Comparison of ENCODE assay signal across 1 cellular context in the genomic region with DNA sequence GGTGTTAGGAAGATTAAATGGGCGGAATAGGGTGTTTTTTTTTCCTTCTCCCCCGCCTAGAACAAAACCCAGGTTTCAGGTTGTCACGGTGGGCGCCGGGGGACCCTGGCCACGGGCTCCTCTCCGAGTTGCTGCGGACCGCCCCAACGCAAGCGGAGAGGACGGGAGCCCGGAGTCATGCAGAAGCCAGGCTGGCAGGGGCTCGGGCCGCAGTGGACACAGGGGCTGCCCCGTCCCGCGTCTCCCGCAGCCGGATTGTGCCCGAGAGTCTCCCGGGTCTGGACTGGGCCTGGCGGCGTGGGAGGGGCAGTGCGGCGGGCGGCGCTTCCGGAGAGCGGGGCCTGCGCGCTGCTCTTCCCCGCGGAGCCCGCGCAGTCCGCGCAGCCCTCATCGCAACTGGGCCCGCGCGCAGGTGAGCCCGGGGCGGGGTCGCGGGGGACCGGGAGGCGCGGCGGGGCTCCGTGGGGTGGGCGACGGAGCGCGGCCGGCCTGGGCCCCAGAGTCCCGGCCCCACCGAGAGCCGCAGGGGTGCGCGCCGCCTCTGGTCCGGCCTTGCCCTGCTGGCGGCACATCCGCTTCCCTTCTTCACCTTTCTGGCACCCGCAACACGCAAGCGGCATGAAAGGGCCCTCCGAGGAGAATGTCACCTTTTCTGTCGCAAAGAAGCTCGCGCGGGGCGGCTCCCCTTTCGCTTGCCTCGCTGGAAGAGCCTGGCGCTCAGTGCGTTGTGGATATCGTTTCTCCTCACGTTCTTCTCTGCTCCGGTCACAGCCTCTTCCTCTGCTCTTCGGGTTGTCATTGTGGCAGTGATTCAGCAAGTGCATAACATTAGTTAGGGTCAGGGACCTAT.
A peak's percentile ranks its signal among the peaks of the same experiment; 100 is the strongest.
TF ChIP-seq lines count a peak whose summit lies in the region.

A gene with protein sequence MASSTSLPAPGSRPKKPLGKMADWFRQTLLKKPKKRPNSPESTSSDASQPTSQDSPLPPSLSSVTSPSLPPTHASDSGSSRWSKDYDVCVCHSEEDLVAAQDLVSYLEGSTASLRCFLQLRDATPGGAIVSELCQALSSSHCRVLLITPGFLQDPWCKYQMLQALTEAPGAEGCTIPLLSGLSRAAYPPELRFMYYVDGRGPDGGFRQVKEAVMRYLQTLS (plus strand): TSS at position 352 of the 850 bp plus-strand sequence. CDS start 7,802 bp downstream, outside the sequence.

TF ChIP-seq in HepG2, 621 proteins besides CTCF, POLR2A, EP300 and RAD21 (continued from another document and continues in another):
- TF ChIP-seq, protein P1, sequence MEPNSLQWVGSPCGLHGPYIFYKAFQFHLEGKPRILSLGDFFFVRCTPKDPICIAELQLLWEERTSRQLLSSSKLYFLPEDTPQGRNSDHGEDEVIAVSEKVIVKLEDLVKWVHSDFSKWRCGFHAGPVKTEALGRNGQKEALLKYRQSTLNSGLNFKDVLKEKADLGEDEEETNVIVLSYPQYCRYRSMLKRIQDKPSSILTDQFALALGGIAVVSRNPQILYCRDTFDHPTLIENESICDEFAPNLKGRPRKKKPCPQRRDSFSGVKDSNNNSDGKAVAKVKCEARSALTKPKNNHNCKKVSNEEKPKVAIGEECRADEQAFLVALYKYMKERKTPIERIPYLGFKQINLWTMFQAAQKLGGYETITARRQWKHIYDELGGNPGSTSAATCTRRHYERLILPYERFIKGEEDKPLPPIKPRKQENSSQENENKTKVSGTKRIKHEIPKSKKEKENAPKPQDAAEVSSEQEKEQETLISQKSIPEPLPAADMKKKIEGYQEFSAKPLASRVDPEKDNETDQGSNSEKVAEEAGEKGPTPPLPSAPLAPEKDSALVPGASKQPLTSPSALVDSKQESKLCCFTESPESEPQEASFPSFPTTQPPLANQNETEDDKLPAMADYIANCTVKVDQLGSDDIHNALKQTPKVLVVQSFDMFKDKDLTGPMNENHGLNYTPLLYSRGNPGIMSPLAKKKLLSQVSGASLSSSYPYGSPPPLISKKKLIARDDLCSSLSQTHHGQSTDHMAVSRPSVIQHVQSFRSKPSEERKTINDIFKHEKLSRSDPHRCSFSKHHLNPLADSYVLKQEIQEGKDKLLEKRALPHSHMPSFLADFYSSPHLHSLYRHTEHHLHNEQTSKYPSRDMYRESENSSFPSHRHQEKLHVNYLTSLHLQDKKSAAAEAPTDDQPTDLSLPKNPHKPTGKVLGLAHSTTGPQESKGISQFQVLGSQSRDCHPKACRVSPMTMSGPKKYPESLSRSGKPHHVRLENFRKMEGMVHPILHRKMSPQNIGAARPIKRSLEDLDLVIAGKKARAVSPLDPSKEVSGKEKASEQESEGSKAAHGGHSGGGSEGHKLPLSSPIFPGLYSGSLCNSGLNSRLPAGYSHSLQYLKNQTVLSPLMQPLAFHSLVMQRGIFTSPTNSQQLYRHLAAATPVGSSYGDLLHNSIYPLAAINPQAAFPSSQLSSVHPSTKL (CRISPR knock-in tag; IDR thresholded peaks at IDR 0.05) = peak; percentile 43; the same call in 1 of the 2 replicates
- TF ChIP-seq TRIM24 (CRISPR knock-in tag; IDR thresholded peaks at IDR 0.05) (no peak), MAZ (IDR thresholded peaks at IDR 0.05; ENCODE audit: borderline replicate concordance, low read depth, low read length) (no peak; the same call in 1 of the 2 replicates), MAZ (CRISPR knock-in tag; IDR thresholded peaks at IDR 0.05; ENCODE audit: low read depth) (peak; percentile 74; the same call in 1 of the 2 replicates), XRCC5 (optimal IDR thresholded peaks at IDR 0.05; ENCODE audit: low read length) (no peak), POLR2AphosphoS5 (IDR thresholded peaks at IDR 0.05; ENCODE audit: low read depth, low read length) (peak; percentile 79), ETV5 (CRISPR knock-in tag; IDR thresholded peaks at IDR 0.05; ENCODE audit: borderline replicate concordance) (peak; percentile 83), ZNF572 (CRISPR knock-in tag; IDR thresholded peaks at IDR 0.05) (no peak), TEAD2 (CRISPR knock-in tag; IDR thresholded peaks at IDR 0.05) (no peak), ZNF615 (CRISPR knock-in tag; IDR thresholded peaks at IDR 0.05; ENCODE audit: borderline replicate concordance) (0 out of 2 replicates have a peak, but pooled peaks have one; percentile 65), GZF1 (CRISPR knock-in tag; IDR thresholded peaks at IDR 0.05) (no peak; the same call in 1 of the 2 replicates), RFX5 (IDR thresholded peaks at IDR 0.05; ENCODE audit: low read depth, low read length) (no peak), ZNF724P (CRISPR knock-in tag; IDR thresholded peaks at IDR 0.05; ENCODE audit: borderline replicate concordance) (peak; percentile 81; the same call in 1 of the 2 replicates), ZNF777 (CRISPR knock-in tag; IDR thresholded peaks at IDR 0.05) (no peak; the same call in 1 of the 2 replicates), ZSCAN30 (CRISPR knock-in tag; IDR thresholded peaks at IDR 0.05) (no peak), MYC (CRISPR knock-in tag; IDR thresholded peaks at IDR 0.05; ENCODE audit: borderline replicate concordance) (peak; percentile 61), RFXAP (CRISPR knock-in tag; IDR thresholded peaks at IDR 0.05; ENCODE audit: borderline replicate concordance) (no peak), ZBTB7A (CRISPR knock-in tag; IDR thresholded peaks at IDR 0.05) (peak; percentile 67), ZNF136 (CRISPR knock-in tag; IDR thresholded peaks at IDR 0.05; ENCODE audit: low read depth) (0 out of 2 replicates have a peak, but pooled peaks have one; percentile 39), ZNF543 (CRISPR knock-in tag; IDR thresholded peaks at IDR 0.05) (no peak), ZNF251 (CRISPR knock-in tag; IDR thresholded peaks at IDR 0.05) (no peak), ARNT2 (CRISPR knock-in tag; IDR thresholded peaks at IDR 0.05; ENCODE audit: low read depth) (peak; percentile 81)
- TF ChIP-seq, protein P2, sequence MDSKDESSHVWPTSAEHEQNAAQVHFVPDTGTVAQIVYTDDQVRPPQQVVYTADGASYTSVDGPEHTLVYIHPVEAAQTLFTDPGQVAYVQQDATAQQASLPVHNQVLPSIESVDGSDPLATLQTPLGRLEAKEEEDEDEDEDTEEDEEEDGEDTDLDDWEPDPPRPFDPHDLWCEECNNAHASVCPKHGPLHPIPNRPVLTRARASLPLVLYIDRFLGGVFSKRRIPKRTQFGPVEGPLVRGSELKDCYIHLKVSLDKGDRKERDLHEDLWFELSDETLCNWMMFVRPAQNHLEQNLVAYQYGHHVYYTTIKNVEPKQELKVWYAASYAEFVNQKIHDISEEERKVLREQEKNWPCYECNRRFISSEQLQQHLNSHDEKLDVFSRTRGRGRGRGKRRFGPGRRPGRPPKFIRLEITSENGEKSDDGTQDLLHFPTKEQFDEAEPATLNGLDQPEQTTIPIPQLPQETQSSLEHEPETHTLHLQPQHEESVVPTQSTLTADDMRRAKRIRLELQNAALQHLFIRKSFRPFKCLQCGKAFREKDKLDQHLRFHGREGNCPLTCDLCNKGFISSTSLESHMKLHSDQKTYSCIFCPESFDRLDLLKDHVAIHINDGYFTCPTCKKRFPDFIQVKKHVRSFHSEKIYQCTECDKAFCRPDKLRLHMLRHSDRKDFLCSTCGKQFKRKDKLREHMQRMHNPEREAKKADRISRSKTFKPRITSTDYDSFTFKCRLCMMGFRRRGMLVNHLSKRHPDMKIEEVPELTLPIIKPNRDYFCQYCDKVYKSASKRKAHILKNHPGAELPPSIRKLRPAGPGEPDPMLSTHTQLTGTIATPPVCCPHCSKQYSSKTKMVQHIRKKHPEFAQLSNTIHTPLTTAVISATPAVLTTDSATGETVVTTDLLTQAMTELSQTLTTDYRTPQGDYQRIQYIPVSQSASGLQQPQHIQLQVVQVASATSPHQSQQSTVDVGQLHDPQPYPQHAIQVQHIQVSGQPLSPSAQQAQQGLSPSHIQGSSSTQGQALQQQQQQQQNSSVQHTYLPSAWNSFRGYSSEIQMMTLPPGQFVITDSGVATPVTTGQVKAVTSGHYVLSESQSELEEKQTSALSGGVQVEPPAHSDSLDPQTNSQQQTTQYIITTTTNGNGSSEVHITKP (CRISPR knock-in tag; IDR thresholded peaks at IDR 0.05; ENCODE audit: low read depth) = 0 out of 2 replicates have a peak, but pooled peaks have one; percentile 26
- TF ChIP-seq, protein P3, sequence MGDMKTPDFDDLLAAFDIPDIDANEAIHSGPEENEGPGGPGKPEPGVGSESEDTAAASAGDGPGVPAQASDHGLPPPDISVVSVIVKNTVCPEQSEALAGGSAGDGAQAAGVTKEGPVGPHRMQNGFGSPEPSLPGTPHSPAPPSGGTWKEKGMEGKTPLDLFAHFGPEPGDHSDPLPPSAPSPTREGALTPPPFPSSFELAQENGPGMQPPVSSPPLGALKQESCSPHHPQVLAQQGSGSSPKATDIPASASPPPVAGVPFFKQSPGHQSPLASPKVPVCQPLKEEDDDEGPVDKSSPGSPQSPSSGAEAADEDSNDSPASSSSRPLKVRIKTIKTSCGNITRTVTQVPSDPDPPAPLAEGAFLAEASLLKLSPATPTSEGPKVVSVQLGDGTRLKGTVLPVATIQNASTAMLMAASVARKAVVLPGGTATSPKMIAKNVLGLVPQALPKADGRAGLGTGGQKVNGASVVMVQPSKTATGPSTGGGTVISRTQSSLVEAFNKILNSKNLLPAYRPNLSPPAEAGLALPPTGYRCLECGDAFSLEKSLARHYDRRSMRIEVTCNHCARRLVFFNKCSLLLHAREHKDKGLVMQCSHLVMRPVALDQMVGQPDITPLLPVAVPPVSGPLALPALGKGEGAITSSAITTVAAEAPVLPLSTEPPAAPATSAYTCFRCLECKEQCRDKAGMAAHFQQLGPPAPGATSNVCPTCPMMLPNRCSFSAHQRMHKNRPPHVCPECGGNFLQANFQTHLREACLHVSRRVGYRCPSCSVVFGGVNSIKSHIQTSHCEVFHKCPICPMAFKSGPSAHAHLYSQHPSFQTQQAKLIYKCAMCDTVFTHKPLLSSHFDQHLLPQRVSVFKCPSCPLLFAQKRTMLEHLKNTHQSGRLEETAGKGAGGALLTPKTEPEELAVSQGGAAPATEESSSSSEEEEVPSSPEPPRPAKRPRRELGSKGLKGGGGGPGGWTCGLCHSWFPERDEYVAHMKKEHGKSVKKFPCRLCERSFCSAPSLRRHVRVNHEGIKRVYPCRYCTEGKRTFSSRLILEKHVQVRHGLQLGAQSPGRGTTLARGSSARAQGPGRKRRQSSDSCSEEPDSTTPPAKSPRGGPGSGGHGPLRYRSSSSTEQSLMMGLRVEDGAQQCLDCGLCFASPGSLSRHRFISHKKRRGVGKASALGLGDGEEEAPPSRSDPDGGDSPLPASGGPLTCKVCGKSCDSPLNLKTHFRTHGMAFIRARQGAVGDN (CRISPR knock-in tag; IDR thresholded peaks at IDR 0.05) = peak; percentile 88
- TF ChIP-seq, protein P4, sequence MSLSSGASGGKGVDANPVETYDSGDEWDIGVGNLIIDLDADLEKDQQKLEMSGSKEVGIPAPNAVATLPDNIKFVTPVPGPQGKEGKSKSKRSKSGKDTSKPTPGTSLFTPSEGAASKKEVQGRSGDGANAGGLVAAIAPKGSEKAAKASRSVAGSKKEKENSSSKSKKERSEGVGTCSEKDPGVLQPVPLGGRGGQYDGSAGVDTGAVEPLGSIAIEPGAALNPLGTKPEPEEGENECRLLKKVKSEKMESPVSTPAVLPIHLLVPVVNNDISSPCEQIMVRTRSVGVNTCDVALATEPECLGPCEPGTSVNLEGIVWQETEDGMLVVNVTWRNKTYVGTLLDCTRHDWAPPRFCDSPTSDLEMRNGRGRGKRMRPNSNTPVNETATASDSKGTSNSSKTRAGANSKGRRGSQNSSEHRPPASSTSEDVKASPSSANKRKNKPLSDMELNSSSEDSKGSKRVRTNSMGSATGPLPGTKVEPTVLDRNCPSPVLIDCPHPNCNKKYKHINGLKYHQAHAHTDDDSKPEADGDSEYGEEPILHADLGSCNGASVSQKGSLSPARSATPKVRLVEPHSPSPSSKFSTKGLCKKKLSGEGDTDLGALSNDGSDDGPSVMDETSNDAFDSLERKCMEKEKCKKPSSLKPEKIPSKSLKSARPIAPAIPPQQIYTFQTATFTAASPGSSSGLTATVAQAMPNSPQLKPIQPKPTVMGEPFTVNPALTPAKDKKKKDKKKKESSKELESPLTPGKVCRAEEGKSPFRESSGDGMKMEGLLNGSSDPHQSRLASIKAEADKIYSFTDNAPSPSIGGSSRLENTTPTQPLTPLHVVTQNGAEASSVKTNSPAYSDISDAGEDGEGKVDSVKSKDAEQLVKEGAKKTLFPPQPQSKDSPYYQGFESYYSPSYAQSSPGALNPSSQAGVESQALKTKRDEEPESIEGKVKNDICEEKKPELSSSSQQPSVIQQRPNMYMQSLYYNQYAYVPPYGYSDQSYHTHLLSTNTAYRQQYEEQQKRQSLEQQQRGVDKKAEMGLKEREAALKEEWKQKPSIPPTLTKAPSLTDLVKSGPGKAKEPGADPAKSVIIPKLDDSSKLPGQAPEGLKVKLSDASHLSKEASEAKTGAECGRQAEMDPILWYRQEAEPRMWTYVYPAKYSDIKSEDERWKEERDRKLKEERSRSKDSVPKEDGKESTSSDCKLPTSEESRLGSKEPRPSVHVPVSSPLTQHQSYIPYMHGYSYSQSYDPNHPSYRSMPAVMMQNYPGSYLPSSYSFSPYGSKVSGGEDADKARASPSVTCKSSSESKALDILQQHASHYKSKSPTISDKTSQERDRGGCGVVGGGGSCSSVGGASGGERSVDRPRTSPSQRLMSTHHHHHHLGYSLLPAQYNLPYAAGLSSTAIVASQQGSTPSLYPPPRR (CRISPR knock-in tag; IDR thresholded peaks at IDR 0.05; ENCODE audit: borderline replicate concordance) = 0 out of 2 replicates have a peak, but pooled peaks have one; percentile 47
- TF ChIP-seq, protein P5, sequence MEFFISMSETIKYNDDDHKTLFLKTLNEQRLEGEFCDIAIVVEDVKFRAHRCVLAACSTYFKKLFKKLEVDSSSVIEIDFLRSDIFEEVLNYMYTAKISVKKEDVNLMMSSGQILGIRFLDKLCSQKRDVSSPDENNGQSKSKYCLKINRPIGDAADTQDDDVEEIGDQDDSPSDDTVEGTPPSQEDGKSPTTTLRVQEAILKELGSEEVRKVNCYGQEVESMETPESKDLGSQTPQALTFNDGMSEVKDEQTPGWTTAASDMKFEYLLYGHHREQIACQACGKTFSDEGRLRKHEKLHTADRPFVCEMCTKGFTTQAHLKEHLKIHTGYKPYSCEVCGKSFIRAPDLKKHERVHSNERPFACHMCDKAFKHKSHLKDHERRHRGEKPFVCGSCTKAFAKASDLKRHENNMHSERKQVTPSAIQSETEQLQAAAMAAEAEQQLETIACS (CRISPR knock-in tag; IDR thresholded peaks at IDR 0.05) = peak; percentile 16; the same call in 1 of the 2 replicates
- TF ChIP-seq, protein P6, sequence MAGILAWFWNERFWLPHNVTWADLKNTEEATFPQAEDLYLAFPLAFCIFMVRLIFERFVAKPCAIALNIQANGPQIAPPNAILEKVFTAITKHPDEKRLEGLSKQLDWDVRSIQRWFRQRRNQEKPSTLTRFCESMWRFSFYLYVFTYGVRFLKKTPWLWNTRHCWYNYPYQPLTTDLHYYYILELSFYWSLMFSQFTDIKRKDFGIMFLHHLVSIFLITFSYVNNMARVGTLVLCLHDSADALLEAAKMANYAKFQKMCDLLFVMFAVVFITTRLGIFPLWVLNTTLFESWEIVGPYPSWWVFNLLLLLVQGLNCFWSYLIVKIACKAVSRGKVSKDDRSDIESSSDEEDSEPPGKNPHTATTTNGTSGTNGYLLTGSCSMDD (CRISPR knock-in tag; IDR thresholded peaks at IDR 0.05) = no peak
